1 cellular context compared by ENCODE assay signal in the genomic region with DNA sequence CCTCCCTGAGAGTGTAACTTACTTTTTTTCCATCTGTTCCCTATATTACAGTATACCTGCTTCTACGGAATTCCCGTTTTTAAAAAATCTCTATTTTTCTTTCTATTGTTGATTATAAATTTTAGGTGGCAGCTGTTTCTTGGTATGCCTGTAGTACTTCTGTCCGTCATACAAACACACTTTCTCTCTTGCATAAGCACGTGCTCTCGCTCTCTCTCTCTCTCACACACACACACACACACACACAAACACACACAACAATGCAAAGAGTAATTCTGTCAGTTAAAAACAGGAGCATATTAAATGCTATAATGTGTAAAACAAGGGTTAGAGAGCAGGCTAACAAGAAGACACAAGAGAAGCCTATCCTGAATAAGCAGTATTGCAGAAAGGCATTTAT.
TF ChIP-seq lines count a peak whose summit lies in the region.

No MANE protein-coding gene starts in this region.

TF ChIP-seq in A549, 52 proteins besides CTCF, POLR2A, EP300 and RAD21:
- TF ChIP-seq RCOR1 (IDR thresholded peaks at IDR 0.05; ENCODE audit: low read depth, low read length) (no peak), HOXB13 (CRISPR knock-in tag; IDR thresholded peaks at IDR 0.05; ENCODE audit: low read depth) (no peak), KDM5A (IDR thresholded peaks at IDR 0.05) (no peak), ZNF302 (CRISPR knock-in tag; IDR thresholded peaks at IDR 0.05) (no peak), TP53 (CRISPR knock-in tag; IDR thresholded peaks at IDR 0.05) (no peak), JUNB (IDR thresholded peaks at IDR 0.05) (no peak), RFX5 (IDR thresholded peaks at IDR 0.05) (no peak), CBX8 (IDR thresholded peaks at IDR 0.05) (no peak), FOSB (CRISPR knock-in tag; IDR thresholded peaks at IDR 0.05) (no peak), TFCP2L1 (CRISPR knock-in tag; IDR thresholded peaks at IDR 0.05) (no peak), BHLHE40 (IDR thresholded peaks at IDR 0.05; ENCODE audit: low read depth, low read length) (no peak), CHD2 (IDR thresholded peaks at IDR 0.05; ENCODE audit: low read length, partially characterized antibody) (no peak), CEBPB (IDR thresholded peaks at IDR 0.05) (no peak), MAZ (IDR thresholded peaks at IDR 0.05; ENCODE audit: borderline replicate concordance, low read depth, low read length) (no peak), JUN (IDR thresholded peaks at IDR 0.05) (no peak), HOXB5 (CRISPR knock-in tag; IDR thresholded peaks at IDR 0.05) (no peak)
- TF ChIP-seq, protein P1, sequence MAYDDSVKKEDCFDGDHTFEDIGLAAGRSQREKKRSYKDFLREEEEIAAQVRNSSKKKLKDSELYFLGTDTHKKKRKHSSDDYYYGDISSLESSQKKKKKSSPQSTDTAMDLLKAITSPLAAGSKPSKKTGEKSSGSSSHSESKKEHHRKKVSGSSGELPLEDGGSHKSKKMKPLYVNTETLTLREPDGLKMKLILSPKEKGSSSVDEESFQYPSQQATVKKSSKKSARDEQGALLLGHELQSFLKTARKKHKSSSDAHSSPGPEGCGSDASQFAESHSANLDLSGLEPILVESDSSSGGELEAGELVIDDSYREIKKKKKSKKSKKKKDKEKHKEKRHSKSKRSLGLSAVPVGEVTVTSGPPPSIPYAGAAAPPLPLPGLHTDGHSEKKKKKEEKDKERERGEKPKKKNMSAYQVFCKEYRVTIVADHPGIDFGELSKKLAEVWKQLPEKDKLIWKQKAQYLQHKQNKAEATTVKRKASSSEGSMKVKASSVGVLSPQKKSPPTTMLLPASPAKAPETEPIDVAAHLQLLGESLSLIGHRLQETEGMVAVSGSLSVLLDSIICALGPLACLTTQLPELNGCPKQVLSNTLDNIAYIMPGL (CRISPR knock-in tag; IDR thresholded peaks at IDR 0.05; ENCODE audit: borderline replicate concordance) = no peak
- TF ChIP-seq, protein P2, sequence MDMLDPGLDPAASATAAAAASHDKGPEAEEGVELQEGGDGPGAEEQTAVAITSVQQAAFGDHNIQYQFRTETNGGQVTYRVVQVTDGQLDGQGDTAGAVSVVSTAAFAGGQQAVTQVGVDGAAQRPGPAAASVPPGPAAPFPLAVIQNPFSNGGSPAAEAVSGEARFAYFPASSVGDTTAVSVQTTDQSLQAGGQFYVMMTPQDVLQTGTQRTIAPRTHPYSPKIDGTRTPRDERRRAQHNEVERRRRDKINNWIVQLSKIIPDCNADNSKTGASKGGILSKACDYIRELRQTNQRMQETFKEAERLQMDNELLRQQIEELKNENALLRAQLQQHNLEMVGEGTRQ (IDR thresholded peaks at IDR 0.05) = no peak
